Comparison of ENCODE assay signal across 38 cellular contexts in genomic region chr4:79308971-79309370, GRCh38. TPM values are rescaled to one million over a fixed set of nuclear protein-coding genes. Genes with fewer than 3 reads are reported as not detected.
"Had no signal": no experiment of that assay in that cellular context is flagged by ENCODE, and none has a peak within 500 bp of the region (broad histone marks: within the 10 kb centered on the region; RNA-seq: fewer than 3 reads in every experiment).

No MANE protein-coding gene starts in this region.

- H3K4me3 Mint-ChIP-seq: activated CD4-positive, alpha-beta memory T cell treated with anti-CD3 and anti-CD28 coated beads, Interleukin-2, amount 10 ng/mL, durations not matched to agents 7 days and 5 days; activated CD4-positive, alpha-beta T cell treated with anti-CD3 and anti-CD28 coated beads for 36 hours; activated CD4-positive, alpha-beta T cell treated with anti-CD3 and anti-CD28 coated beads, Interleukin-2, amount 10 ng/mL, durations not matched to agents 7 days and 5 days; activated CD8-positive, alpha-beta memory T cell treated with anti-CD3 and anti-CD28 coated beads, Interleukin-2, amount 10 ng/mL, durations not matched to agents 7 days and 5 days; activated CD8-positive, alpha-beta T cell treated with anti-CD3 and anti-CD28 coated beads, Interleukin-2, amount 10 ng/mL, durations not matched to agents 7 days and 5 days; activated naive CD4-positive, alpha-beta T cell treated with anti-CD3 and anti-CD28 coated beads, Interleukin-2, amount 10 ng/mL, durations not matched to agents 7 days and 5 days; activated naive CD8-positive, alpha-beta T cell treated with anti-CD3 and anti-CD28 coated beads for 36 hours; activated T-cell treated with anti-CD3 and anti-CD28 coated beads, Interleukin-2, amount 50 U/mL, for 24 hours; brain; central memory CD8-positive, alpha-beta T cell; T-cell; T-helper 17 cell; WTC11 had no signal

- H3K36me3 ChIP-seq: adrenal gland, ascending aorta, cardiac muscle cell had no signal

- H3K27ac Mint-ChIP-seq: activated CD4-positive, alpha-beta memory T cell treated with anti-CD3 and anti-CD28 coated beads, Interleukin-2, amount 10 ng/mL, durations not matched to agents 7 days and 5 days; activated CD4-positive, alpha-beta T cell treated with anti-CD3 and anti-CD28 coated beads for 36 hours; activated CD4-positive, alpha-beta T cell treated with anti-CD3 and anti-CD28 coated beads, Interleukin-2, amount 10 ng/mL, durations not matched to agents 7 days and 5 days; activated CD8-positive, alpha-beta memory T cell treated with anti-CD3 and anti-CD28 coated beads, Interleukin-2, amount 10 ng/mL, durations not matched to agents 7 days and 5 days; activated CD8-positive, alpha-beta T cell treated with anti-CD3 and anti-CD28 coated beads, Interleukin-2, amount 10 ng/mL, durations not matched to agents 7 days and 5 days; activated naive CD4-positive, alpha-beta T cell treated with anti-CD3 and anti-CD28 coated beads, Interleukin-2, amount 10 ng/mL, durations not matched to agents 7 days and 5 days; activated naive CD4-positive, alpha-beta T cell treated with anti-CD3 and anti-CD28 coated beads, Interleukin-2, amount 50 U/mL, for 72 hours; activated naive CD8-positive, alpha-beta T cell treated with anti-CD3 and anti-CD28 coated beads for 36 hours; activated T-cell treated with anti-CD3 and anti-CD28 coated beads, Interleukin-2, amount 50 U/mL, for 24 hours; activated T-helper 2 cell treated with anti-CD3 and anti-CD28 coated beads, Interferon-gamma antibody, Interleukin-2, Interleukin-4, amounts not matched to agents 10 μg/mL and 5 μg/mL and 100 μg/mL, durations not matched to agents 14 hours and 24 hours and 36 hours; brain; T-cell; T-helper 17 cell; WTC11 had no signal

- H3K36me3 Mint-ChIP-seq: activated CD8-positive, alpha-beta memory T cell treated with anti-CD3 and anti-CD28 coated beads, Interleukin-2, amount 10 ng/mL, durations not matched to agents 7 days and 5 days; activated naive CD4-positive, alpha-beta T cell treated with anti-CD3 and anti-CD28 coated beads, Interleukin-2, amount 10 ng/mL, durations not matched to agents 7 days and 5 days; activated naive CD4-positive, alpha-beta T cell treated with anti-CD3 and anti-CD28 coated beads, Interleukin-2, amount 50 U/mL, for 72 hours; activated naive CD8-positive, alpha-beta T cell treated with anti-CD3 and anti-CD28 coated beads for 36 hours; brain; T-cell; WTC11 had no signal

- H3K4me1 Mint-ChIP-seq: activated CD4-positive, alpha-beta memory T cell treated with anti-CD3 and anti-CD28 coated beads, Interleukin-2, amount 10 ng/mL, durations not matched to agents 7 days and 5 days; activated CD4-positive, alpha-beta T cell treated with anti-CD3 and anti-CD28 coated beads for 36 hours; activated CD4-positive, alpha-beta T cell treated with anti-CD3 and anti-CD28 coated beads, Interleukin-2, amount 10 ng/mL, durations not matched to agents 7 days and 5 days; activated CD8-positive, alpha-beta memory T cell treated with anti-CD3 and anti-CD28 coated beads, Interleukin-2, amount 10 ng/mL, durations not matched to agents 7 days and 5 days; activated naive CD4-positive, alpha-beta T cell treated with anti-CD3 and anti-CD28 coated beads, Interleukin-2, amount 10 ng/mL, durations not matched to agents 7 days and 5 days; activated naive CD8-positive, alpha-beta T cell treated with anti-CD3 and anti-CD28 coated beads for 36 hours; central memory CD8-positive, alpha-beta T cell; T-cell; T-helper 17 cell; WTC11 had no signal

- H3K27me3 ChIP-seq: adrenal gland, ascending aorta, cardiac muscle cell had no signal

- H3K27me3 Mint-ChIP-seq: activated CD4-positive, alpha-beta memory T cell treated with anti-CD3 and anti-CD28 coated beads, Interleukin-2, amount 10 ng/mL, durations not matched to agents 7 days and 5 days; activated CD4-positive, alpha-beta T cell treated with anti-CD3 and anti-CD28 coated beads for 36 hours; activated CD4-positive, alpha-beta T cell treated with anti-CD3 and anti-CD28 coated beads, Interleukin-2, amount 10 ng/mL, durations not matched to agents 7 days and 5 days; activated CD8-positive, alpha-beta memory T cell treated with anti-CD3 and anti-CD28 coated beads, Interleukin-2, amount 10 ng/mL, durations not matched to agents 7 days and 5 days; activated naive CD4-positive, alpha-beta T cell treated with anti-CD3 and anti-CD28 coated beads, Interleukin-2, amount 10 ng/mL, durations not matched to agents 7 days and 5 days; activated naive CD8-positive, alpha-beta T cell treated with anti-CD3 and anti-CD28 coated beads for 36 hours; activated T-cell treated with anti-CD3 and anti-CD28 coated beads, Interleukin-2, amount 50 U/mL, for 24 hours; central memory CD8-positive, alpha-beta T cell; T-cell; T-helper 17 cell had no signal

- H3K4me1 ChIP-seq: adrenal gland, ascending aorta had no signal

- DNase-seq: activated CD4-positive, alpha-beta memory T cell treated with anti-CD3 and anti-CD28 coated beads, Interleukin-2, amount 10 ng/mL, durations not matched to agents 7 days and 5 days; activated CD4-positive, alpha-beta T cell treated with anti-CD3 and anti-CD28 coated beads for 1 hour; activated CD4-positive, alpha-beta T cell treated with anti-CD3 and anti-CD28 coated beads for 36 hours; activated CD4-positive, alpha-beta T cell treated with anti-CD3 and anti-CD28 coated beads for 48 hours; activated CD4-positive, alpha-beta T cell treated with anti-CD3 and anti-CD28 coated beads, Interleukin-2, amount 10 ng/mL, durations not matched to agents 7 days and 5 days; activated CD4-positive, alpha-beta T cell treated with anti-CD3 and anti-CD28 coated beads, Interleukin-2, amount 50 U/mL, for 48 hours; activated CD4-positive, CD25-positive, alpha-beta regulatory T cell; activated CD8-positive, alpha-beta memory T cell treated with anti-CD3 and anti-CD28 coated beads for 24 hours; activated CD8-positive, alpha-beta memory T cell treated with anti-CD3 and anti-CD28 coated beads, Interleukin-2, amount 10 ng/mL, durations not matched to agents 7 days and 5 days; activated CD8-positive, alpha-beta memory T cell treated with anti-CD3 and anti-CD28 coated beads, Interleukin-2, amount 50 U/mL, for 48 hours; activated CD8-positive, alpha-beta T cell treated with anti-CD3 and anti-CD28 coated beads, Interleukin-2, amount 10 ng/mL, durations not matched to agents 7 days and 5 days; activated effector memory CD4-positive, alpha-beta T cell treated with Interleukin-2 at 50 U/mL for 16 hours; activated gamma-delta T cell; activated naive CD4-positive, alpha-beta T cell treated with anti-CD3 and anti-CD28 coated beads, Interleukin-2, amount 10 ng/mL, durations not matched to agents 7 days and 5 days; activated naive CD4-positive, alpha-beta T cell treated with Interleukin-2 at 50 U/mL for 16 hours; activated naive CD8-positive, alpha-beta T cell treated with anti-CD3 and anti-CD28 coated beads for 36 hours; activated T-cell treated with anti-CD3 and anti-CD28 coated beads, Interleukin-2, amount 50 U/mL, for 24 hours; activated T-cell treated with anti-CD3 and anti-CD28 coated beads, Interleukin-2, amount 50 U/mL, for 48 hours; adrenal gland; amniotic stem cell; caudate nucleus; cerebellar nuclear complex; T-cell; T-helper 17 cell; T-helper 9 cell had no signal

- H3K27ac ChIP-seq: adrenal gland, ascending aorta, cardiac muscle cell, VCaP had no signal

- H3K9me3 ChIP-seq: adrenal gland, ascending aorta had no signal

- H3K4me3 ChIP-seq: adrenal gland, ascending aorta, cardiac muscle cell had no signal

- H3K9me3 Mint-ChIP-seq: activated CD4-positive, alpha-beta memory T cell treated with anti-CD3 and anti-CD28 coated beads, Interleukin-2, amount 10 ng/mL, durations not matched to agents 7 days and 5 days; activated CD4-positive, alpha-beta T cell treated with anti-CD3 and anti-CD28 coated beads, Interleukin-2, amount 10 ng/mL, durations not matched to agents 7 days and 5 days; activated naive CD4-positive, alpha-beta T cell treated with anti-CD3 and anti-CD28 coated beads, Interleukin-2, amount 10 ng/mL, durations not matched to agents 7 days and 5 days; activated naive CD4-positive, alpha-beta T cell treated with anti-CD3 and anti-CD28 coated beads, Interleukin-2, amount 50 U/mL, for 72 hours; activated naive CD8-positive, alpha-beta T cell treated with anti-CD3 and anti-CD28 coated beads for 36 hours; activated T-cell treated with anti-CD3 and anti-CD28 coated beads, Interleukin-2, amount 50 U/mL, for 24 hours; activated T-helper 2 cell treated with anti-CD3 and anti-CD28 coated beads, Interferon-gamma antibody, Interleukin-2, Interleukin-4, amounts not matched to agents 10 μg/mL and 5 μg/mL and 100 μg/mL, durations not matched to agents 14 hours and 24 hours and 36 hours; T-cell; WTC11 had no signal

- ATAC-seq: activated CD4-positive, alpha-beta T cell treated with anti-CD3 and anti-CD28 coated beads for 36 hours; activated CD4-positive, CD25-positive, alpha-beta regulatory T cell treated with anti-CD3 and anti-CD28 coated beads, Interleukin-2, amount 50 U/mL, for 24 hours; activated CD8-positive, alpha-beta memory T cell treated with anti-CD3 and anti-CD28 coated beads, Interleukin-2, amount 10 ng/mL, durations not matched to agents 7 days and 5 days; activated CD8-positive, alpha-beta T cell treated with anti-CD3 and anti-CD28 coated beads, Interleukin-2, amount 10 ng/mL, durations not matched to agents 7 days and 5 days; activated naive CD4-positive, alpha-beta T cell treated with anti-CD3 and anti-CD28 coated beads, Interleukin-2, amount 50 U/mL, for 72 hours; T-cell; T-helper 17 cell; WTC11 had no signal

RNA-seq across cellular contexts. Expression of gene NAA11, which starts 16.9 kb away (rescaled TPM):
- total RNA-seq: activated CD4-positive, alpha-beta memory T cell treated with anti-CD3 and anti-CD28 coated beads, Interleukin-2, amount 10 ng/mL, durations not matched to agents 7 days and 5 days; activated CD4-positive, alpha-beta T cell treated with anti-CD3 and anti-CD28 coated beads for 36 hours; activated CD4-positive, alpha-beta T cell treated with anti-CD3 and anti-CD28 coated beads, Interleukin-2, amount 10 ng/mL, durations not matched to agents 7 days and 5 days; activated CD8-positive, alpha-beta memory T cell treated with anti-CD3 and anti-CD28 coated beads, Interleukin-2, amount 10 ng/mL, durations not matched to agents 7 days and 5 days; activated CD8-positive, alpha-beta T cell treated with anti-CD3 and anti-CD28 coated beads, Interleukin-2, amount 10 ng/mL, durations not matched to agents 7 days and 5 days; activated naive CD4-positive, alpha-beta T cell treated with anti-CD3 and anti-CD28 coated beads, Interleukin-2, amount 50 U/mL, for 72 hours; activated naive CD8-positive, alpha-beta T cell treated with anti-CD3 and anti-CD28 coated beads for 36 hours; activated T-helper 2 cell treated with anti-CD3 and anti-CD28 coated beads, Interferon-gamma antibody, Interleukin-2, Interleukin-4, amounts not matched to agents 10 μg/mL and 5 μg/mL and 100 μg/mL, durations not matched to agents 14 hours and 24 hours and 36 hours; adrenal gland; ascending aorta; bronchial epithelial cell; cardiac muscle cell; chondrocyte; T-cell; T-helper 1 cell treated with Interleukin-12 subunit alpha and Interleukin-12 subunit beta and Interleukin-4 antibody, amounts not matched to agents 30 ng/mL and 1 ng/mL, for 36 hours; T-helper 17 cell; T-helper 2 cell treated with Interferon-gamma antibody and Interleukin-4, amounts not matched to agents 100 ng/mL and 5 ng/mL, for 36 hours; WTC11 had no signal
- polyA plus RNA-seq: adrenal gland, cardiac muscle cell had no signal
